ENCODE assay signal across 28 cellular contexts in the genomic region with DNA sequence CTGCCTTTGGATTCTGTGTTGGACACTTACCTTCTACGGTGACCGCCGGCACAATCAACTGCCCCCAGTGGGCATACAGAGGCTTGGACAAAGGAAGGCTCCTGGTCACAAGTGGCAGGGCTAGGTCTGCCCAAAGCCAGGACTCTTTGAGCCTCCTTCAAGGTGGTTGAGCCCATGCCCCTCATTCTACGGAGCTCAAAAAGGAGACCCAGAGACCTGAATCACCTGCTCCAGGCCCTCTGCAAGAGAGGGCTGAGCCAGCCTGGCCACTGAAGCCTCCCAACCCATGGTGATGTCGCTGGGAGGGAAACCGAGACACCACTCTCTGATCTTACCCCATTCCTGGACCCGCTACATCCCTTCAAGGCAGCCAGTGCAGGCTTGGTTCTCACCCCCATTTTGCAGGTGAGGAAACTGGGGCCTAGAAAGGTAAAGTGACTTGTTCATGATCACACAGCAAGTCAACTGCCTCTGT.
"Had no signal": no experiment of that assay in that cellular context is flagged by ENCODE, and none has a peak within 500 bp of the region (broad histone marks: within the 10 kb centered on the region; RNA-seq: fewer than 3 reads in every experiment).

No MANE protein-coding gene starts in this region.

- DNase-seq: activated CD4-positive, alpha-beta T cell treated with anti-CD3 and anti-CD28 coated beads for 4 hours; activated CD8-positive, alpha-beta T cell treated with anti-CD3 and anti-CD28 coated beads, Interleukin-2, amount 10 ng/mL, durations not matched to agents 7 days and 5 days; activated naive CD8-positive, alpha-beta T cell treated with anti-CD3 and anti-CD28 coated beads, Interleukin-2, amount 50 U/mL, for 24 hours; activated T-cell treated with anti-CD3 and anti-CD28 coated beads, Interleukin-2, amount 50 U/mL, for 24 hours; amygdala; central memory CD4-positive, alpha-beta T cell; effector CD4-positive, alpha-beta T cell; esophagus squamous epithelium; glutamatergic neuron; left cardiac atrium; mammary epithelial cell; ovary; stimulated activated CD4-positive, alpha-beta T cell treated with anti-CD3 and anti-CD28 coated beads, Interleukin-15, amount 100 ng/mL, for 24 hours; stimulated activated CD4-positive, alpha-beta T cell treated with anti-CD3 and anti-CD28 coated beads, Interleukin-2, amount 100 ng/mL, for 24 hours; stimulated activated naive CD4-positive, alpha-beta T cell; T-helper 9 cell had no signal

- ATAC-seq: activated CD8-positive, alpha-beta T cell treated with anti-CD3 and anti-CD28 coated beads, Interleukin-2, amount 10 ng/mL, durations not matched to agents 7 days and 5 days; activated naive CD8-positive, alpha-beta T cell treated with anti-CD3 and anti-CD28 coated beads, Interleukin-2, amount 50 U/mL, for 24 hours; left cardiac atrium had no signal

- H2AFZ ChIP-seq: hepatocyte had no signal

- H3K4me2 ChIP-seq: hepatocyte, smooth muscle cell had no signal

- H3K4me1 ChIP-seq: esophagus squamous epithelium, tibial nerve had no signal

- FAIRE-seq: endometrium, frontal cortex, keratinocyte, TTC549, urothelium cell line had no signal

- H3K79me2 ChIP-seq: hepatocyte had no signal

- H3K27ac ChIP-seq: epithelial cell of prostate, esophagus squamous epithelium, hepatocyte, neutrophil, ovary, suprapubic skin, tibial nerve, VCaP had no signal

- H3K9me3 ChIP-seq: esophagus squamous epithelium, neutrophil, ovary, suprapubic skin, tibial nerve had no signal

- H3K4me3 ChIP-seq: esophagus squamous epithelium, hepatocyte, ovary, smooth muscle cell, suprapubic skin, tibial nerve had no signal

- H3K36me3 ChIP-seq: esophagus squamous epithelium, neutrophil, ovary, suprapubic skin, tibial nerve had no signal

- H3K27me3 ChIP-seq: hepatocyte, ovary, suprapubic skin had no signal
